8 cellular contexts compared by ENCODE assay signal in genomic region chr5:41856644-41857491, GRCh38. TPM values are rescaled to one million over a fixed set of nuclear protein-coding genes. Genes with fewer than 3 reads are reported as not detected.
DNase-seq lines count a peak whose midpoint lies in the region; ATAC-seq, FAIRE-seq and TF ChIP-seq lines count a peak whose summit lies in the region.

No MANE protein-coding gene starts in this region.

- no peaks in the 10 kb centered on the region for H3K9me1 ChIP-seq in keratinocyte (ENCODE audit: control insufficient read depth, extremely low read depth, insufficient read depth, low read length)

- TF ChIP-seq POLR2A in breast epithelium (IDR thresholded peaks at IDR 0.05) = no peak

- no peaks in the 10 kb centered on the region for H3K27me3 Mint-ChIP-seq in T-cell

- H3K36me3 ChIP-seq in breast epithelium (no peaks in the 10 kb centered on the region), keratinocyte (ENCODE audit: control insufficient read depth in 2 of 2, extremely low read depth in 1 of 2, insufficient read depth in 2 of 2, low read length in 2 of 2) (peaks cover 5 to 21% of the 10 kb centered on the region in 2 experiments)

- H2AFZ ChIP-seq in keratinocyte (ENCODE audit: control insufficient read depth, low read length) = no peak overlapping the region

- DNase-seq in AG09319 (ENCODE audit: extremely low read depth, low read depth) (no peak), NCI-H187 treated with DMSO at 0.1 percent for 48 hours (lab: John Stamatoyannopoulos, UW) (peak; percentile 62), T-cell (peak in 29 of 34 experiments; percentile 9 to 65 (median 44)), breast epithelium (ENCODE audit: low spot score in 2 of 2) (no peak), keratinocyte (ENCODE audit: low read depth, low spot score) (no peak)
- peak; percentile 13 to 42 for DNase-seq in stimulated activated CD4-positive, alpha-beta T cell treated with anti-CD3 and anti-CD28 coated beads, Interleukin-4, amount 100 ng/mL, for 4 hours

- H3K9me3 ChIP-seq in breast epithelium (no peaks in the 10 kb centered on the region), keratinocyte (ENCODE audit: control insufficient read depth, low read depth, low read length) (no peaks in the 10 kb centered on the region)

- peak; percentile 87 for ATAC-seq in GM18858 (IDR thresholded peaks at IDR 0.05; ENCODE audit: unreplicated experiment)
- ATAC-seq in HG02981 (IDR thresholded peaks at IDR 0.05; ENCODE audit: unreplicated experiment) = peak; percentile 86
- peak; percentile 81 to 94 (median 88) for ATAC-seq in T-cell (replicated peaks in 1 of 4)

- dilution Hi-C loops in keratinocyte (cut with MboI; ENCODE audit: extremely low pct_ligation_motif_present, low sequenced_read_pairs) = no loop called here

- POLR2A ChIA-PET in T-cell (lab: Charles Lee) = interaction anchor here (0.7 to 1.4 kb wide), 4 partner anchors 12 to 68 kb away, joined by 3 to 4 read pairs (median 3); partner anchors contain the start of gene FBXO4 (in 1 of the 2)

- H3K27ac Mint-ChIP-seq in T-cell = no peak overlapping the region

- H3K79me2 ChIP-seq in keratinocyte (ENCODE audit: control insufficient read depth, insufficient read depth, low read length) = no peaks in the 10 kb centered on the region

- H3K4me1 Mint-ChIP-seq in T-cell = peaks cover under 1 to 10% (median 6%) of the 10 kb centered on the region in 3 donors

- peak; percentile 64 for FAIRE-seq in keratinocyte (lab: Jason Lieb, UNC)

- H3K4me2 ChIP-seq in keratinocyte (ENCODE audit: control insufficient read depth, extremely low read depth, insufficient read depth, low read depth, low read length) = no peak overlapping the region

- CTCF ChIA-PET in T-cell (lab: Charles Lee) = interaction anchor here (0.5 to 8.6 kb wide), 42 partner anchors 8 to 1753 kb away, joined by 3 to 200 read pairs (median 4); partner anchors contain the start of genes FBXO4 (in 1 of the 2) and RIMOC1 (in 1 of the 2)

- TF ChIP-seq CTCF in AG09319 (IDR thresholded peaks at IDR 0.05; ENCODE audit: low read depth, low read length) = peak; percentile 67
- TF ChIP-seq CTCF in breast epithelium (IDR thresholded peaks at IDR 0.05) = peak; percentile 45 to 70 (median 67)
- TF ChIP-seq CTCF in keratinocyte (optimal IDR thresholded peaks at IDR 0.05 in 1 of 3, IDR thresholded peaks at IDR 0.05 in 1 of 3, conservative IDR thresholded peaks at IDR 0.05 in 1 of 3; ENCODE audit: extremely low read depth in 1 of 3, insufficient read depth in 2 of 3, low read length in 3 of 3) = peak; percentile 66 to 72 (median 69)

- H3K9me3 Mint-ChIP-seq in T-cell = no peaks in the 10 kb centered on the region

- H3K27me3 ChIP-seq in breast epithelium (no peaks in the 10 kb centered on the region), keratinocyte (ENCODE audit: control insufficient read depth, extremely low read depth, insufficient read depth, low read length) (no peaks in the 10 kb centered on the region)

- no peaks in the 10 kb centered on the region for H4K20me1 ChIP-seq in keratinocyte (ENCODE audit: control insufficient read depth, extremely low read depth, insufficient read depth, low read length)

- H3K27ac ChIP-seq in breast epithelium = no peak overlapping the region
- no peak overlapping the region for H3K27ac ChIP-seq in keratinocyte (ENCODE audit: control insufficient read depth, insufficient read depth, low read length)

- H3K4me1 ChIP-seq in breast epithelium (peaks cover 0 to 4% of the 10 kb centered on the region in 2 donors), keratinocyte (ENCODE audit: control insufficient read depth, extremely low read depth, insufficient read depth, low read length) (no peaks in the 10 kb centered on the region)

- no peak overlapping the region for H3K4me3 Mint-ChIP-seq in T-cell

- H3K9ac ChIP-seq in keratinocyte (ENCODE audit: control insufficient read depth, extremely low read depth, insufficient read depth, low read length) = no peak overlapping the region

- intact Hi-C loops in breast epithelium (cut with DNase I; ENCODE audit: low total_unique reads) = no loop called here

- H3K4me3 ChIP-seq in breast epithelium = no peak overlapping the region
- H3K4me3 ChIP-seq in keratinocyte (ENCODE audit: control insufficient read depth in 2 of 3, extremely low read depth in 1 of 3, insufficient read depth in 2 of 3, low read depth in 1 of 3, low read length in 3 of 3) = no peak overlapping the region

- peaks cover 24% of the 10 kb centered on the region for H3K36me3 Mint-ChIP-seq in T-cell

RNA-seq across cellular contexts. Expression of gene OXCT1, which starts 13.4 kb away (rescaled TPM):
- total RNA-seq in T-cell (10 to 100 TPM; 24.7 to 26.5 (median 26.0) TPM), breast epithelium (10 to 100 TPM; 19.3 to 49.4 (median 21.8) TPM)
- 16.8 to 34.0 TPM (median 21.5 TPM) in 3 replicates for polyA plus RNA-seq in keratinocyte
- 32.8 TPM for polyA plus RNA-seq in keratinocyte (2011; ENCODE audit: low read depth)
- polyA plus RNA-seq in keratinocyte (2011; cell fraction: cytosol; rRNA removed) = 12.1 and 23.3 TPM in 2 replicates
- 19.2 and 21.4 TPM in 2 replicates for polyA plus RNA-seq in keratinocyte (2011; cell fraction: nucleus; rRNA removed)
- 12.5 and 24.8 TPM in 2 replicates for polyA plus RNA-seq in keratinocyte (2012; ENCODE audit: low replicate concordance)
- 3.0 to 24.4 TPM (median 10.0 TPM) in 3 replicates for polyA minus RNA-seq in keratinocyte
- polyA minus RNA-seq in keratinocyte (2011; cell fraction: cytosol; rRNA and poly(A)+ RNA removed) = 11.1 TPM
- polyA minus RNA-seq in keratinocyte (2011; cell fraction: nucleus; rRNA and poly(A)+ RNA removed) = 11.9 and 21.3 TPM in 2 replicates

RNA-seq across cellular contexts. Expression of gene RIMOC1, which starts 47.3 kb away (rescaled TPM):
- 10 to 100 TPM; 15.0 to 30.4 (median 28.0) TPM for total RNA-seq in T-cell
- total RNA-seq in breast epithelium = 10 to 100 TPM; 16.4 to 23.0 (median 21.7) TPM
- polyA plus RNA-seq in keratinocyte = 16.8 to 23.7 TPM (median 17.6 TPM) in 3 replicates
- 18.6 TPM for polyA plus RNA-seq in keratinocyte (2011; ENCODE audit: low read depth)
- 12.3 and 26.7 TPM in 2 replicates for polyA plus RNA-seq in keratinocyte (2011; cell fraction: cytosol; rRNA removed)
- 11.1 and 17.2 TPM in 2 replicates for polyA plus RNA-seq in keratinocyte (2011; cell fraction: nucleus; rRNA removed)
- 9.4 and 10.1 TPM in 2 replicates for polyA plus RNA-seq in keratinocyte (2012; ENCODE audit: low replicate concordance)
- polyA minus RNA-seq in keratinocyte = 6.5 to 28.5 TPM (median 19.3 TPM) in 3 replicates
- 13.8 TPM for polyA minus RNA-seq in keratinocyte (2011; cell fraction: cytosol; rRNA and poly(A)+ RNA removed)
- polyA minus RNA-seq in keratinocyte (2011; cell fraction: nucleus; rRNA and poly(A)+ RNA removed) = 7.6 and 13.2 TPM in 2 replicates

Comparison
In these comparisons a context has a peak if more than half of its experiments do, and no peak if none do; other contexts are left out.
1. DNase-seq: peak in NCI-H187 treated with DMSO at 0.1 percent for 48 hours (single experiment), T-cell (29 of 34) and stimulated activated CD4-positive, alpha-beta T cell treated with anti-CD3 and anti-CD28 coated beads, Interleukin-4, amount 100 ng/mL, for 4 hours (2 of 2); none in AG09319 (single experiment), breast epithelium (0 of 2) and keratinocyte (single experiment).
2. Peak in every context shown above with its lines, with median percentiles within 50 percentile points of each other: CTCF ChIP-seq and ATAC-seq.